18 cellular contexts compared by ENCODE assay signal in genomic region chr7:22866965-22867364, GRCh38. TPM values are rescaled to one million over a fixed set of nuclear protein-coding genes. Genes with fewer than 3 reads are reported as not detected.
DNase-seq lines count a peak whose midpoint lies in the region; ATAC-seq, FAIRE-seq and TF ChIP-seq lines count a peak whose summit lies in the region.
"Had no signal": no experiment of that assay in that cellular context is flagged by ENCODE, and none has a peak within 500 bp of the region (broad histone marks: within the 10 kb centered on the region; RNA-seq: fewer than 3 reads in every experiment).

No MANE protein-coding gene starts in this region.

- no peak for FAIRE-seq in astrocyte (lab: Jason Lieb, UNC)

- H3K36me3 ChIP-seq in astrocyte (ENCODE audit: insufficient read depth, low read length) = no peaks in the 10 kb centered on the region
- peaks cover 0 to 15% of the 10 kb centered on the region in 2 donors for H3K36me3 ChIP-seq in gastroesophageal sphincter
- H3K36me3 ChIP-seq in sigmoid colon = no peaks in the 10 kb centered on the region
- H3K36me3 ChIP-seq: BE2C, SJCRH30, thoracic aorta had no signal

- H4K20me1 ChIP-seq in astrocyte (ENCODE audit: insufficient read depth, low read length) = no peaks in the 10 kb centered on the region

- intact Hi-C loops in sigmoid colon (cut with DNase I) = no loop called here

- ATAC-seq in gastroesophageal sphincter = peak; percentile 73
- no peak for ATAC-seq in HG03565 (IDR thresholded peaks at IDR 0.05; ENCODE audit: unreplicated experiment)
- ATAC-seq in GM21825 (IDR thresholded peaks at IDR 0.05; ENCODE audit: unreplicated experiment) = no peak
- ATAC-seq: body of pancreas had no signal

- H3K4me1 ChIP-seq in astrocyte (ENCODE audit: insufficient read depth, low read length) (peaks cover 8% of the 10 kb centered on the region), gastroesophageal sphincter (peaks cover 0 to 27% (median 23%) of the 10 kb centered on the region in 3 donors), sigmoid colon (peaks cover 0 to 9% (median 0%) of the 10 kb centered on the region in 4 donors)
- H3K4me1 ChIP-seq: SJCRH30 had no signal

- H3K27ac Mint-ChIP-seq in astrocyte (ENCODE audit: unreplicated experiment) = no peak overlapping the region
- H3K27ac Mint-ChIP-seq: activated CD4-positive, alpha-beta memory T cell treated with anti-CD3 and anti-CD28 coated beads, Interleukin-2, amount 10 ng/mL, durations not matched to agents 7 days and 5 days had no signal

- TF ChIP-seq POLR2A in gastroesophageal sphincter (IDR thresholded peaks at IDR 0.05) (no peak), sigmoid colon (IDR thresholded peaks at IDR 0.05) (no peak)

- no peaks in the 10 kb centered on the region for H3K27me3 ChIP-seq in astrocyte (ENCODE audit: insufficient read depth, low read length)
- no peaks in the 10 kb centered on the region for H3K27me3 ChIP-seq in gastroesophageal sphincter
- no peaks in the 10 kb centered on the region for H3K27me3 ChIP-seq in sigmoid colon
- H3K27me3 ChIP-seq: BE2C, body of pancreas, hepatocyte, SJCRH30 had no signal

- peaks cover 7% of the 10 kb centered on the region for H3K9me3 Mint-ChIP-seq in astrocyte (ENCODE audit: unreplicated experiment)
- H3K9me3 Mint-ChIP-seq: activated CD4-positive, alpha-beta memory T cell treated with anti-CD3 and anti-CD28 coated beads, Interleukin-2, amount 10 ng/mL, durations not matched to agents 7 days and 5 days had no signal

- H3K9ac ChIP-seq in astrocyte (ENCODE audit: low read length) = no peak overlapping the region

- H3K4me3 ChIP-seq in astrocyte (ENCODE audit: insufficient read depth, low read depth, low read length) = no peak overlapping the region
- H3K4me3 ChIP-seq in gastroesophageal sphincter = no peak overlapping the region
- H3K4me3 ChIP-seq in sigmoid colon = no peak overlapping the region
- H3K4me3 ChIP-seq: body of pancreas, hepatocyte, SJCRH30, thoracic aorta had no signal

- H3K4me3 Mint-ChIP-seq in astrocyte (ENCODE audit: unreplicated experiment) = no peak overlapping the region
- H3K4me3 Mint-ChIP-seq: activated CD4-positive, alpha-beta memory T cell treated with anti-CD3 and anti-CD28 coated beads, Interleukin-2, amount 10 ng/mL, durations not matched to agents 7 days and 5 days had no signal

- peaks cover 10% of the 10 kb centered on the region for H3K4me1 Mint-ChIP-seq in astrocyte (ENCODE audit: low read depth, unreplicated experiment)

- no peaks in the 10 kb centered on the region for H3K27me3 Mint-ChIP-seq in astrocyte (ENCODE audit: low read depth, unreplicated experiment)
- H3K27me3 Mint-ChIP-seq: activated CD4-positive, alpha-beta memory T cell treated with anti-CD3 and anti-CD28 coated beads, Interleukin-2, amount 10 ng/mL, durations not matched to agents 7 days and 5 days had no signal

- H3K9me3 ChIP-seq in astrocyte (ENCODE audit: insufficient read depth, low read depth, low read length) (no peaks in the 10 kb centered on the region), gastroesophageal sphincter (no peaks in the 10 kb centered on the region), sigmoid colon (no peaks in the 10 kb centered on the region)
- H3K9me3 ChIP-seq: BE2C, body of pancreas, SJCRH30, thoracic aorta had no signal

- peak overlapping the region; percentile 9 for H3K27ac ChIP-seq in astrocyte (ENCODE audit: low read depth, low read length)
- H3K27ac ChIP-seq in gastroesophageal sphincter = peak overlapping the region in 3 of 4 donors; percentile 46 to 73 (median 67)
- H3K27ac ChIP-seq in sigmoid colon = peak overlapping the region; percentile 34 to 59 (median 50)
- H3K27ac ChIP-seq: body of pancreas, hepatocyte, SJCRH30 had no signal

- TF ChIP-seq CTCF in astrocyte (IDR thresholded peaks at IDR 0.05; ENCODE audit: insufficient read depth, low read depth, low read length) (no peak), gastroesophageal sphincter (IDR thresholded peaks at IDR 0.05) (no peak), sigmoid colon (IDR thresholded peaks at IDR 0.05) (no peak)

- no peak overlapping the region for H3K4me2 ChIP-seq in astrocyte (ENCODE audit: low read length)
- H3K4me2 ChIP-seq: hepatocyte had no signal

- DNase-seq in AG20443 (ENCODE audit: low spot score) (peak; percentile 64), astrocyte (ENCODE audit: low read depth) (peak; percentile 55), sigmoid colon (no peak), DMS153 treated with DMSO at 0.1 percent for 48 hours (lab: John Stamatoyannopoulos, UW; ENCODE audit: unreplicated experiment) (no peak), HuH-7 (ENCODE audit: low spot score) (no peak)
- DNase-seq: activated CD4-positive, alpha-beta memory T cell treated with anti-CD3 and anti-CD28 coated beads, Interleukin-2, amount 10 ng/mL, durations not matched to agents 7 days and 5 days; activated effector memory CD4-positive, alpha-beta T cell treated with Interleukin-2 at 50 U/mL for 16 hours; BE2C; body of pancreas; DMS79; NK-92 treated with Interleukin-12 subunit alpha and Interleukin-12 subunit beta, amount 100 ng/mL, for 24 hours; SJCRH30; stimulated activated CD4-positive, alpha-beta T cell treated with anti-CD3 and anti-CD28 coated beads, Interleukin-12 subunit alpha, Interleukin-12 subunit beta, amount 100 ng/mL, for 4 hours had no signal

- H2AFZ ChIP-seq in astrocyte (ENCODE audit: low read depth, low read length) = no peak overlapping the region
- H2AFZ ChIP-seq: hepatocyte had no signal

- H3K79me2 ChIP-seq in astrocyte (ENCODE audit: insufficient read depth, low read length) = no peaks in the 10 kb centered on the region
- H3K79me2 ChIP-seq: hepatocyte had no signal

- H3K36me3 Mint-ChIP-seq in astrocyte (ENCODE audit: low read depth, unreplicated experiment) = peaks cover 11% of the 10 kb centered on the region

- TF ChIP-seq EP300 in gastroesophageal sphincter (IDR thresholded peaks at IDR 0.05) = no peak
- no peak for TF ChIP-seq EP300 in sigmoid colon (IDR thresholded peaks at IDR 0.05)

- 40 to 60% methylated on average over 4 of the region's 4 CpGs for WGBS in gastroesophageal sphincter (ENCODE audit: low coverage in 1 of 2), 2 donors
- 87 to 88% methylated on average over 4 of the region's 4 CpGs for WGBS in sigmoid colon, 2 donors

RNA-seq across cellular contexts. Expression of gene TOMM7, which starts 44.3 kb away (rescaled TPM):
- total RNA-seq in astrocyte = 217 and 229 TPM in 2 replicates
- 100 to 1,000 TPM; 121 to 340 (median 231) TPM for total RNA-seq in gastroesophageal sphincter
- total RNA-seq in sigmoid colon = 100 to 1,000 TPM; 148 to 341 (median 277) TPM
- 100 to 1,000 TPM; 324 to 625 (median 452) TPM for polyA plus RNA-seq in sigmoid colon

Comparison
In these comparisons a context has a peak if more than half of its experiments do, and no peak if none do; other contexts are left out.
1. DNase-seq: peak in AG20443 (single experiment) and astrocyte (single experiment); none in sigmoid colon (single experiment), DMS153 treated with DMSO at 0.1 percent for 48 hours (single experiment) and HuH-7 (single experiment).
2. H3K27ac ChIP-seq: peak in every context shown above with its lines; median percentile 67 in gastroesophageal sphincter; 50 in sigmoid colon; 9 in astrocyte.